1 cellular context compared by ENCODE assay signal in the genomic region with DNA sequence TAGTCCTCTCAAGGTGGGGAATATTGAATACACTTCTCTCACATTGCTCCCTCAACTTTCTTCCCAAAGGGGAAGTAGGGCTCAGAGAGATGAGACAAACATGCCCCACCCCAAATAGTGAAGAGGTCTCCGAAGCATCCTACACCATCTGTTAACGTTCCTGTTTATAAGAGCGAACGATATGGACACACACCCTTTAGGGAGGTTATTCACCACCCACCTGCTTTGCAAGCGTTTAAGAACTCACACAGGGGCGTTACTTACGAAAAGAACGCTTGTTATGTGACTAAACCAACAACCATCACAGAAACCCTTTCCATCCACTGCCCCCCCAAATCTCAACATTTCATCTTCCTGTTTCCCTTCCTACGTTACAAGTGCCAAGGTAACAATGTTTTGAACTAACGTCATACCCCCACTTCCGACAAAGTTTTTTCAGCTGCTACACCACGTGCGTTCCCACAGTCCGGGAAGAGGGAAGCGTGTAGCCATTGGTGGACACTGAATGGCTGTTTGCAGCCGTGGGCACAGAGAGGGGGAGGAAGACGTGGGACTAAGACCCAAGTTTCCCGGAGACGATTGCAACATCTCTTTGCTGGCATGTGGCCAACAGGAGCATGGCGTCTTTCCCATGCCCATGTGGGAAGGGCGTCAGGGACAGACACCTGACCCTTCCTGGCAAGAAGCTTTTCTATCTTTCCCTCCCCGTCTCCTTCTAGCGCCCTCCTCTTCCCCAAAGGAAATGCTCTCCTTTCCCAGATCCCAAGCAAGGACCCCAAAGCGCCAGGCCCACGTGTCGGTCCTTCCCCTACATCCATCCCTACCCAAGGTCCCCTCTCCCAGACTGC.
A peak's percentile ranks its signal among the peaks of the same experiment; 100 is the strongest.
TF ChIP-seq lines count a peak whose summit lies in the region.

No MANE protein-coding gene starts in this region.

TF ChIP-seq in GM12878, 131 proteins besides CTCF, POLR2A, EP300 and RAD21 (continued from another document and continues in another):
- no peak for TF ChIP-seq TCF3 (IDR thresholded peaks at IDR 0.05; ENCODE audit: borderline replicate concordance, insufficient read depth, low read depth, low read length)
- peak; percentile 84 for TF ChIP-seq RAD51 (IDR thresholded peaks at IDR 0.05)
- peak; percentile 68 to 85; a peak in 3 of 4 replicates for TF ChIP-seq BHLHE40 (IDR thresholded peaks at IDR 0.05; ENCODE audit: borderline replicate concordance in 1 of 2, low read depth in 2 of 2, low read length in 1 of 2)
- TF ChIP-seq FOXK2 (IDR thresholded peaks at IDR 0.05) = no peak
- TF ChIP-seq TAF1 (IDR thresholded peaks at IDR 0.05; ENCODE audit: borderline replicate concordance, low read depth, low read length) = 0 out of 2 replicates have a peak, but pooled peaks have one; percentile 24
- peak; percentile 65; the same call in 1 of the 2 replicates for TF ChIP-seq SIN3A (IDR thresholded peaks at IDR 0.05; ENCODE audit: low read depth, low read length)
- 0 out of 2 replicates have a peak, but pooled peaks have one; percentile 36 for TF ChIP-seq POLR2AphosphoS2 (IDR thresholded peaks at IDR 0.05; ENCODE audit: low read depth, low read length)
- TF ChIP-seq ZNF687 (IDR thresholded peaks at IDR 0.05) = 0 out of 2 replicates have a peak, but pooled peaks have one; percentile 30
- TF ChIP-seq IKZF2 (IDR thresholded peaks at IDR 0.05) = peak; percentile 90 to 93
- TF ChIP-seq MTA2 (IDR thresholded peaks at IDR 0.05; ENCODE audit: low read depth) = 0 out of 2 replicates have a peak, but pooled peaks have one; percentile 31
- TF ChIP-seq BRCA1 (IDR thresholded peaks at IDR 0.05; ENCODE audit: low read depth, low read length) = no peak
- TF ChIP-seq, protein P1, sequence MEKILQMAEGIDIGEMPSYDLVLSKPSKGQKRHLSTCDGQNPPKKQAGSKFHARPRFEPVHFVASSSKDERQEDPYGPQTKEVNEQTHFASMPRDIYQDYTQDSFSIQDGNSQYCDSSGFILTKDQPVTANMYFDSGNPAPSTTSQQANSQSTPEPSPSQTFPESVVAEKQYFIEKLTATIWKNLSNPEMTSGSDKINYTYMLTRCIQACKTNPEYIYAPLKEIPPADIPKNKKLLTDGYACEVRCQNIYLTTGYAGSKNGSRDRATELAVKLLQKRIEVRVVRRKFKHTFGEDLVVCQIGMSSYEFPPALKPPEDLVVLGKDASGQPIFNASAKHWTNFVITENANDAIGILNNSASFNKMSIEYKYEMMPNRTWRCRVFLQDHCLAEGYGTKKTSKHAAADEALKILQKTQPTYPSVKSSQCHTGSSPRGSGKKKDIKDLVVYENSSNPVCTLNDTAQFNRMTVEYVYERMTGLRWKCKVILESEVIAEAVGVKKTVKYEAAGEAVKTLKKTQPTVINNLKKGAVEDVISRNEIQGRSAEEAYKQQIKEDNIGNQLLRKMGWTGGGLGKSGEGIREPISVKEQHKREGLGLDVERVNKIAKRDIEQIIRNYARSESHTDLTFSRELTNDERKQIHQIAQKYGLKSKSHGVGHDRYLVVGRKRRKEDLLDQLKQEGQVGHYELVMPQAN (conservative IDR thresholded peaks at IDR 0.05) = peak; percentile 67
- no peak for TF ChIP-seq NFXL1 (IDR thresholded peaks at IDR 0.05; ENCODE audit: borderline replicate concordance)
- no peak for TF ChIP-seq CBX3 (IDR thresholded peaks at IDR 0.05; ENCODE audit: borderline replicate concordance, low read depth)
- no peak for TF ChIP-seq HDAC6 (IDR thresholded peaks at IDR 0.05; ENCODE audit: unreplicated experiment)
- TF ChIP-seq PAX5 (IDR thresholded peaks at IDR 0.05; ENCODE audit: borderline replicate concordance, low read depth, low read length) = no peak
- no peak for TF ChIP-seq SMAD5 (IDR thresholded peaks at IDR 0.05; ENCODE audit: low read depth)
- no peak for TF ChIP-seq IRF3 (IDR thresholded peaks at IDR 0.05)
- TF ChIP-seq, protein P2, sequence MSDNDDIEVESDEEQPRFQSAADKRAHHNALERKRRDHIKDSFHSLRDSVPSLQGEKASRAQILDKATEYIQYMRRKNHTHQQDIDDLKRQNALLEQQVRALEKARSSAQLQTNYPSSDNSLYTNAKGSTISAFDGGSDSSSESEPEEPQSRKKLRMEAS (IDR thresholded peaks at IDR 0.05; ENCODE audit: low read depth, low read length) = peak; percentile 86
- no peak for TF ChIP-seq SUZ12 (IDR thresholded peaks at IDR 0.05; ENCODE audit: unreplicated experiment)
- no peak for TF ChIP-seq SIX5 (IDR thresholded peaks at IDR 0.05; ENCODE audit: low read depth, low read length, severe bottlenecking)
- TF ChIP-seq FOS (IDR thresholded peaks at IDR 0.05; ENCODE audit: borderline replicate concordance, extremely low read depth, insufficient read length) = no peak
- TF ChIP-seq ZNF384 (IDR thresholded peaks at IDR 0.05; ENCODE audit: borderline replicate concordance, low read depth, low read length) = peak; percentile 38; the same call in 1 of the 2 replicates
- TF ChIP-seq CBFB (IDR thresholded peaks at IDR 0.05; ENCODE audit: low read depth) = no peak
- peak; percentile 60; the same call in 1 of the 2 replicates for TF ChIP-seq BMI1 (IDR thresholded peaks at IDR 0.05; ENCODE audit: borderline replicate concordance)
- TF ChIP-seq EGR1 (IDR thresholded peaks at IDR 0.05; ENCODE audit: borderline replicate concordance in 1 of 2, low read depth in 2 of 2, low read length in 2 of 2) = 0 out of 3 replicates have a peak, but pooled peaks of 1 of the 2 experiments have one; percentile 26
- TF ChIP-seq GATAD2B (conservative IDR thresholded peaks at IDR 0.05; ENCODE audit: low read depth) = no peak; the same call in 1 of the 2 replicates
- TF ChIP-seq, protein P3, sequence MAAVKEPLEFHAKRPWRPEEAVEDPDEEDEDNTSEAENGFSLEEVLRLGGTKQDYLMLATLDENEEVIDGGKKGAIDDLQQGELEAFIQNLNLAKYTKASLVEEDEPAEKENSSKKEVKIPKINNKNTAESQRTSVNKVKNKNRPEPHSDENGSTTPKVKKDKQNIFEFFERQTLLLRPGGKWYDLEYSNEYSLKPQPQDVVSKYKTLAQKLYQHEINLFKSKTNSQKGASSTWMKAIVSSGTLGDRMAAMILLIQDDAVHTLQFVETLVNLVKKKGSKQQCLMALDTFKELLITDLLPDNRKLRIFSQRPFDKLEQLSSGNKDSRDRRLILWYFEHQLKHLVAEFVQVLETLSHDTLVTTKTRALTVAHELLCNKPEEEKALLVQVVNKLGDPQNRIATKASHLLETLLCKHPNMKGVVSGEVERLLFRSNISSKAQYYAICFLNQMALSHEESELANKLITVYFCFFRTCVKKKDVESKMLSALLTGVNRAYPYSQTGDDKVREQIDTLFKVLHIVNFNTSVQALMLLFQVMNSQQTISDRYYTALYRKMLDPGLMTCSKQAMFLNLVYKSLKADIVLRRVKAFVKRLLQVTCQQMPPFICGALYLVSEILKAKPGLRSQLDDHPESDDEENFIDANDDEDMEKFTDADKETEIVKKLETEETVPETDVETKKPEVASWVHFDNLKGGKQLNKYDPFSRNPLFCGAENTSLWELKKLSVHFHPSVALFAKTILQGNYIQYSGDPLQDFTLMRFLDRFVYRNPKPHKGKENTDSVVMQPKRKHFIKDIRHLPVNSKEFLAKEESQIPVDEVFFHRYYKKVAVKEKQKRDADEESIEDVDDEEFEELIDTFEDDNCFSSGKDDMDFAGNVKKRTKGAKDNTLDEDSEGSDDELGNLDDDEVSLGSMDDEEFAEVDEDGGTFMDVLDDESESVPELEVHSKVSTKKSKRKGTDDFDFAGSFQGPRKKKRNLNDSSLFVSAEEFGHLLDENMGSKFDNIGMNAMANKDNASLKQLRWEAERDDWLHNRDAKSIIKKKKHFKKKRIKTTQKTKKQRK (IDR thresholded peaks at IDR 0.05; ENCODE audit: low read depth, low read length) = no peak
- no peak for TF ChIP-seq ZNF622 (IDR thresholded peaks at IDR 0.05)
- no peak for TF ChIP-seq ASH2L (IDR thresholded peaks at IDR 0.05; ENCODE audit: borderline replicate concordance, low read depth)
- peak; percentile 72 for TF ChIP-seq RELB (IDR thresholded peaks at IDR 0.05; ENCODE audit: low read depth)
- no peak for TF ChIP-seq MEF2B (IDR thresholded peaks at IDR 0.05; ENCODE audit: partially characterized antibody, poor library complexity, severe bottlenecking)
- TF ChIP-seq, protein P4, sequence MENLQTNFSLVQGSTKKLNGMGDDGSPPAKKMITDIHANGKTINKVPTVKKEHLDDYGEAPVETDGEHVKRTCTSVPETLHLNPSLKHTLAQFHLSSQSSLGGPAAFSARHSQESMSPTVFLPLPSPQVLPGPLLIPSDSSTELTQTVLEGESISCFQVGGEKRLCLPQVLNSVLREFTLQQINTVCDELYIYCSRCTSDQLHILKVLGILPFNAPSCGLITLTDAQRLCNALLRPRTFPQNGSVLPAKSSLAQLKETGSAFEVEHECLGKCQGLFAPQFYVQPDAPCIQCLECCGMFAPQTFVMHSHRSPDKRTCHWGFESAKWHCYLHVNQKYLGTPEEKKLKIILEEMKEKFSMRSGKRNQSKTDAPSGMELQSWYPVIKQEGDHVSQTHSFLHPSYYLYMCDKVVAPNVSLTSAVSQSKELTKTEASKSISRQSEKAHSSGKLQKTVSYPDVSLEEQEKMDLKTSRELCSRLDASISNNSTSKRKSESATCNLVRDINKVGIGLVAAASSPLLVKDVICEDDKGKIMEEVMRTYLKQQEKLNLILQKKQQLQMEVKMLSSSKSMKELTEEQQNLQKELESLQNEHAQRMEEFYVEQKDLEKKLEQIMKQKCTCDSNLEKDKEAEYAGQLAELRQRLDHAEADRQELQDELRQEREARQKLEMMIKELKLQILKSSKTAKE (IDR thresholded peaks at IDR 0.05; ENCODE audit: low read depth, poor library complexity, severe bottlenecking) = peak; percentile 63
- TF ChIP-seq ZNF274 (IDR thresholded peaks at IDR 0.05; ENCODE audit: insufficient read depth, insufficient read length) = no peak
- TF ChIP-seq NBN (IDR thresholded peaks at IDR 0.05) = peak; percentile 85; the same call in 1 of the 2 replicates
- TF ChIP-seq ESRRA (IDR thresholded peaks at IDR 0.05; ENCODE audit: low read length) = no peak
- TF ChIP-seq KAT2A (conservative IDR thresholded peaks at IDR 0.05; ENCODE audit: control insufficient read depth, low read depth, low read length) = no peak
- TF ChIP-seq HCFC1 (IDR thresholded peaks at IDR 0.05; ENCODE audit: low read length) = peak; percentile 30; the same call in 1 of the 2 replicates
- TF ChIP-seq, protein P5, sequence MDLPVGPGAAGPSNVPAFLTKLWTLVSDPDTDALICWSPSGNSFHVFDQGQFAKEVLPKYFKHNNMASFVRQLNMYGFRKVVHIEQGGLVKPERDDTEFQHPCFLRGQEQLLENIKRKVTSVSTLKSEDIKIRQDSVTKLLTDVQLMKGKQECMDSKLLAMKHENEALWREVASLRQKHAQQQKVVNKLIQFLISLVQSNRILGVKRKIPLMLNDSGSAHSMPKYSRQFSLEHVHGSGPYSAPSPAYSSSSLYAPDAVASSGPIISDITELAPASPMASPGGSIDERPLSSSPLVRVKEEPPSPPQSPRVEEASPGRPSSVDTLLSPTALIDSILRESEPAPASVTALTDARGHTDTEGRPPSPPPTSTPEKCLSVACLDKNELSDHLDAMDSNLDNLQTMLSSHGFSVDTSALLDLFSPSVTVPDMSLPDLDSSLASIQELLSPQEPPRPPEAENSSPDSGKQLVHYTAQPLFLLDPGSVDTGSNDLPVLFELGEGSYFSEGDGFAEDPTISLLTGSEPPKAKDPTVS (IDR thresholded peaks at IDR 0.05; ENCODE audit: low read depth, low read length) = no peak
- TF ChIP-seq SMC3 (IDR thresholded peaks at IDR 0.05; ENCODE audit: borderline replicate concordance, low read length) = no peak
- TF ChIP-seq CEBPB (IDR thresholded peaks at IDR 0.05; ENCODE audit: borderline replicate concordance in 1 of 2, low read depth in 2 of 2, low read length in 2 of 2) = peak in 1 of 2 experiments; percentile 63; a peak in 2 of 4 replicates
